ENCODE assay signal across 8 cellular contexts in the genomic region with DNA sequence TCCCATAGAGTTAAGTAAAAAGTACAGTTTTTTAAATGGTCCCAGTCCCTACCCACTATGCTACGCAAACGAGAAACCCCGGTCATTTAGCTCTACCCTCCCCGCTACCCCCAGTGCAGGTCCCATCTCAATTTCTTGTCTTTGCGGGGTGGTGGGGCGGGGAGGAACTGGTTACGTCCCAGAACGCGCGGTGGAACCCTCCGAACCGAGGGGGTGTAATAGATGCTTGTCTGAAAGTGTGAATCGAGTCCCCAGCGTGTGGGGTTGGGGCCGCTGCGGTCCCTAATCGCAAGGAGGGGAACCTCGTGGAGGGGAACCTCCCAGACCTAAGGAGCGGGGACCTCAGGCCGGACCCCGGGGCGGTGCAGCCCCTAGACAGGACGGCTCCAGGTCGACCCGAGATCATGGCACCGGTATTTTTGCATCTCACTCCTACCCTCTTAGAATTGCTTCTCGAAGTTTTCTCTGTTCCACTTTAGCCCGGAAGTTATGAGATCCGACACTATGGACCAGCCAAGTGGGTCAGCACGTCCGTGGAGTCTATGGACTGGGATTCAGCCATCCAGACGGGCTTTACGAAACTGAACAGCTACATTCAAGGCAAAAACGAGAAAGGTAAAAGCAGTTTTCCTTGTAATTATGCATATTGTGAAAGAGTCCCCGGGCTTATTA. TPM values are rescaled to one million over a fixed set of nuclear protein-coding genes. Genes with fewer than 3 reads are reported as not detected.
A peak's percentile ranks its signal among the peaks of the same experiment; 100 is the strongest.
DNase-seq lines count a peak whose midpoint lies in the region; ATAC-seq and TF ChIP-seq lines count a peak whose summit lies in the region.

No MANE protein-coding gene starts in this region.

- H3K27me3 ChIP-seq in CD8-positive, alpha-beta memory T cell (ENCODE audit: insufficient read depth, low read length, poor library complexity, severe bottlenecking) = no peaks in the 10 kb centered on the region
- H3K27me3 ChIP-seq in esophagus squamous epithelium = no peaks in the 10 kb centered on the region

- TF ChIP-seq CTCF in esophagus squamous epithelium (IDR thresholded peaks at IDR 0.05) (no peak), neural crest cell (conservative IDR thresholded peaks at IDR 0.05) (no peak)

- H3K4me1 ChIP-seq in CD8-positive, alpha-beta memory T cell (ENCODE audit: insufficient read depth, low read length) = peaks cover 15% of the 10 kb centered on the region
- peaks cover 8 to 60% (median 19%) of the 10 kb centered on the region in 3 donors for H3K4me1 ChIP-seq in esophagus squamous epithelium

- peak overlapping the region; percentile 94 for H3K4me3 ChIP-seq in CD8-positive, alpha-beta memory T cell (ENCODE audit: low read length)
- H3K4me3 ChIP-seq in esophagus squamous epithelium = peak overlapping the region; percentile 75 to 98 (median 88)

- no peaks in the 10 kb centered on the region for H3K27me3 Mint-ChIP-seq in CD8-positive, alpha-beta memory T cell
- H3K27me3 Mint-ChIP-seq in neural crest cell (ENCODE audit: low read depth) = no peaks in the 10 kb centered on the region

- H3K27ac ChIP-seq in CD8-positive, alpha-beta memory T cell (ENCODE audit: low read depth, low read length) = peak overlapping the region; percentile 58
- H3K27ac ChIP-seq in esophagus squamous epithelium = peak overlapping the region; percentile 94 to 99 (median 97)

- CTCF ChIA-PET in CD8-positive, alpha-beta memory T cell (lab: Charles Lee) = interaction anchor here (0.6 to 2.1 kb wide), 8 partner anchors 20 to 410 kb away, joined by 3 to 7 read pairs (median 4); no protein-coding TSS in a partner anchor

- WGBS in esophagus squamous epithelium, 2 donors = 3 to 8% methylated on average over 28 of the region's 35 CpGs

- no peak for TF ChIP-seq POLR2A in esophagus squamous epithelium (IDR thresholded peaks at IDR 0.05)

- intact Hi-C loops in esophagus squamous epithelium (cut with DNase I) = loop anchor here (10.0 kb wide), 1 partner anchor 290 kb away; no protein-coding TSS in a partner anchor

- no peaks in the 10 kb centered on the region for H3K9me3 ChIP-seq in CD8-positive, alpha-beta memory T cell (ENCODE audit: low read length)
- H3K9me3 ChIP-seq in esophagus squamous epithelium = no peaks in the 10 kb centered on the region

- H3K9me3 Mint-ChIP-seq in CD8-positive, alpha-beta memory T cell = no peaks in the 10 kb centered on the region
- no peaks in the 10 kb centered on the region for H3K9me3 Mint-ChIP-seq in neural crest cell

- H3K4me1 Mint-ChIP-seq in CD8-positive, alpha-beta memory T cell = peaks cover 20 to 39% (median 34%) of the 10 kb centered on the region in 3 donors
- H3K4me1 Mint-ChIP-seq in neural crest cell = peaks cover 12% of the 10 kb centered on the region

- H3K36me3 ChIP-seq in CD8-positive, alpha-beta memory T cell (ENCODE audit: insufficient read depth, low read length) = peaks cover 24% of the 10 kb centered on the region
- peaks cover 11 to 44% (median 22%) of the 10 kb centered on the region in 3 donors for H3K36me3 ChIP-seq in esophagus squamous epithelium

- peaks cover 0 to 46% (median 14%) of the 10 kb centered on the region in 3 donors for H3K36me3 Mint-ChIP-seq in CD8-positive, alpha-beta memory T cell
- H3K36me3 Mint-ChIP-seq in neural crest cell (ENCODE audit: low read depth) = peaks cover 14% of the 10 kb centered on the region

- DNase-seq in CD8-positive, alpha-beta memory T cell = peak; percentile 10 to 58 (median 27)
- DNase-seq in activated CD4-positive, alpha-beta T cell treated with anti-CD3 and anti-CD28 coated beads, Interleukin-2, amount 50 U/mL, for 48 hours = peak; percentile 26 to 43
- DNase-seq in esophagus squamous epithelium (lab: John Stamatoyannopoulos, UW) = no peak
- no peak for DNase-seq in neural crest cell (ENCODE audit: low read depth, low spot score)
- DNase-seq in NCI-H146 treated with DMSO at 0.1 percent for 48 hours (lab: John Stamatoyannopoulos, UW; ENCODE audit: unreplicated experiment) = no peak

- H3K4me3 Mint-ChIP-seq in CD8-positive, alpha-beta memory T cell = peak overlapping the region; percentile 81 to 91 (median 83)
- peak overlapping the region; percentile 89 for H3K4me3 Mint-ChIP-seq in neural crest cell

- peak; percentile 11 for ATAC-seq in HG03280 (IDR thresholded peaks at IDR 0.05; ENCODE audit: unreplicated experiment)
- no peak for ATAC-seq in GM18907 (IDR thresholded peaks at IDR 0.05; ENCODE audit: unreplicated experiment)
- no peak for ATAC-seq in GM18519 (IDR thresholded peaks at IDR 0.05; ENCODE audit: low FRiP score, unreplicated experiment)

- POLR2A ChIA-PET in CD8-positive, alpha-beta memory T cell (lab: Charles Lee) = interaction anchor here (0.8 kb wide), 1 partner anchor 12 kb away, joined by 3 read pairs; no protein-coding TSS in a partner anchor

- peak overlapping the region; percentile 75 to 92 (median 86) for H3K27ac Mint-ChIP-seq in CD8-positive, alpha-beta memory T cell
- no peak overlapping the region for H3K27ac Mint-ChIP-seq in neural crest cell (ENCODE audit: unreplicated experiment)

RNA-seq across cellular contexts. Expression of a gene that starts 0.8 kb away (rescaled TPM):
- total RNA-seq in CD8-positive, alpha-beta memory T cell = 10 to 100 TPM; 27.2 to 27.5 TPM
- 42.0 TPM for polyA plus RNA-seq in CD8-positive, alpha-beta memory T cell
- total RNA-seq in esophagus squamous epithelium (100 to 1,000 TPM in 2 of 4 donors, 10 to 100 TPM in 2; 62.1 to 193 (median 90.8) TPM), neural crest cell (26.5 and 31.5 TPM in 2 replicates)

RNA-seq across cellular contexts. Expression of a gene that starts 27.1 kb away (rescaled TPM):
- total RNA-seq in CD8-positive, alpha-beta memory T cell = not detected
- polyA plus RNA-seq in CD8-positive, alpha-beta memory T cell = not detected
- total RNA-seq in esophagus squamous epithelium (not detected), neural crest cell (not detected in 2 replicates)

Comparison
In these comparisons a context has a peak if more than half of its experiments do, and no peak if none do; other contexts are left out.
1. DNase-seq: peak in CD8-positive, alpha-beta memory T cell (5 of 5) and activated CD4-positive, alpha-beta T cell treated with anti-CD3 and anti-CD28 coated beads, Interleukin-2, amount 50 U/mL, for 48 hours (2 of 2); none in esophagus squamous epithelium (single experiment), neural crest cell (single experiment) and NCI-H146 treated with DMSO at 0.1 percent for 48 hours (single experiment).